In the genomic region with DNA sequence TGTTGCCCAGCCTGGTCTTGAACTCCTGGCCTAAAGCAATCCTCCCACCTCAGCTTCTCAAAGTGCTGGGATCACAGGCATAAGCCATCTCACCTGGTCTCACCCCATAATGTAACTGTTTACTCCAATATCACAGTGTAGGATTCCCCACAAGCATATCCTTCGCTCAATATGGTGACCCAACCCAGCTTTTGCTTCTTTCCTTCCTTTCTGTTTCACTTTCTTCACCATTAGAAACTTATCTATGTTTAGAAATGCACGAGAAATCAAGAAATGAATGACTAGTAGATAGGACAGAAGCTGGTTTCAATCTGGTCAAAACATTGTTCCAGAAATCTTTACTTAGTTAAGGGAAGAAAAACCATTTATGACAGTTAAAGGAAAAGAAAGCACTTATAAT, we compare ENCODE assay signal across 12 cellular contexts. TPM values are rescaled to one million over a fixed set of nuclear protein-coding genes. Genes with fewer than 3 reads are reported as not detected.
DNase-seq lines count a peak whose midpoint lies in the region; ATAC-seq, FAIRE-seq and TF ChIP-seq lines count a peak whose summit lies in the region.
"Had no signal": no experiment of that assay in that cellular context is flagged by ENCODE, and none has a peak within 500 bp of the region (broad histone marks: within the 10 kb centered on the region; RNA-seq: fewer than 3 reads in every experiment).

No MANE protein-coding gene starts in this region.

- no peaks in the 10 kb centered on the region for H3K27me3 Mint-ChIP-seq in CD4-positive, alpha-beta memory T cell
- no peaks in the 10 kb centered on the region for H3K27me3 Mint-ChIP-seq in astrocyte (ENCODE audit: low read depth, unreplicated experiment)

- peak overlapping the region in 1 of 2 donors; percentile 25 for H3K4me3 ChIP-seq in CD4-positive, alpha-beta memory T cell (ENCODE audit: low read length in 2 of 2)
- H3K4me3 ChIP-seq in astrocyte (ENCODE audit: insufficient read depth, low read depth, low read length) (no peak overlapping the region), aorta (ENCODE audit: low read length in 2 of 2) (no peak overlapping the region)

- H2AFZ ChIP-seq in astrocyte (ENCODE audit: low read depth, low read length): no peak overlapping the region

- peaks cover 66% of the 10 kb centered on the region for H4K20me1 ChIP-seq in astrocyte (ENCODE audit: insufficient read depth, low read length)

- peaks cover 58% of the 10 kb centered on the region for H3K4me1 ChIP-seq in CD4-positive, alpha-beta memory T cell (ENCODE audit: insufficient read depth, low read length)
- H3K4me1 ChIP-seq in astrocyte (ENCODE audit: insufficient read depth, low read length) (peaks cover 29% of the 10 kb centered on the region), aorta (ENCODE audit: control insufficient read depth in 1 of 2, insufficient read depth in 2 of 2, low read length in 2 of 2) (no peaks in the 10 kb centered on the region)

- 69 to 70% methylated on average over 2 of the region's 2 CpGs for WGBS in aorta, 2 donors

- H3K27me3 ChIP-seq in CD4-positive, alpha-beta memory T cell (ENCODE audit: insufficient read depth, low read length): no peaks in the 10 kb centered on the region
- H3K27me3 ChIP-seq in astrocyte (ENCODE audit: insufficient read depth, low read length) (no peaks in the 10 kb centered on the region), aorta (ENCODE audit: control insufficient read depth in 1 of 2, insufficient read depth in 2 of 2, low read length in 1 of 2) (no peaks in the 10 kb centered on the region)
- H3K27me3 ChIP-seq: foreskin keratinocyte had no signal

- peak overlapping the region; percentile 81 to 97 (median 93) for H3K27ac Mint-ChIP-seq in CD4-positive, alpha-beta memory T cell
- H3K27ac Mint-ChIP-seq in astrocyte (ENCODE audit: unreplicated experiment): no peak overlapping the region

- peak; percentile 80 for ATAC-seq in GM19467 (IDR thresholded peaks at IDR 0.05; ENCODE audit: unreplicated experiment)
- ATAC-seq in HG03342 (IDR thresholded peaks at IDR 0.05; ENCODE audit: unreplicated experiment): peak; percentile 82
- ATAC-seq in omental fat pad (ENCODE audit: low FRiP score): no peak
- no peak for ATAC-seq in aorta (ENCODE audit: low FRiP score)
- ATAC-seq: foreskin keratinocyte, PC-3 had no signal

- POLR2A ChIA-PET in CD4-positive, alpha-beta memory T cell (lab: Charles Lee; ENCODE audit: partially characterized antibody): interaction anchor here (1.0 to 1.6 kb wide), 6 partner anchors 9 to 24 kb away, joined by 3 to 9 read pairs (median 6); a partner anchor contains a TSS

- intact Hi-C loops in CD4-positive, alpha-beta memory T cell (cut with micrococcal nuclease): no loop called here
- intact Hi-C loops in aorta (cut with DNase I): no loop called here

- H3K36me3 ChIP-seq in CD4-positive, alpha-beta memory T cell (ENCODE audit: insufficient read depth, low read length): no peaks in the 10 kb centered on the region
- H3K36me3 ChIP-seq in astrocyte (ENCODE audit: insufficient read depth, low read length) (no peaks in the 10 kb centered on the region), aorta (ENCODE audit: control insufficient read depth in 1 of 2, insufficient read depth in 2 of 2, low read length in 1 of 2) (no peaks in the 10 kb centered on the region)

- FAIRE-seq in astrocyte (lab: Jason Lieb, UNC): peak; percentile 34

- TF ChIP-seq CTCF in astrocyte (IDR thresholded peaks at IDR 0.05; ENCODE audit: insufficient read depth, low read depth, low read length) (no peak), omental fat pad (IDR thresholded peaks at IDR 0.05) (no peak)

- H3K9me3 ChIP-seq in CD4-positive, alpha-beta memory T cell (ENCODE audit: control insufficient read depth in 1 of 2, low read length in 2 of 2): no peaks in the 10 kb centered on the region
- no peaks in the 10 kb centered on the region for H3K9me3 ChIP-seq in astrocyte (ENCODE audit: insufficient read depth, low read depth, low read length)
- no peaks in the 10 kb centered on the region for H3K9me3 ChIP-seq in aorta (ENCODE audit: control insufficient read depth, low read length)

- no peak overlapping the region for H3K9ac ChIP-seq in astrocyte (ENCODE audit: low read length)

- peaks cover 44 to 67% (median 54%) of the 10 kb centered on the region in 4 donors for H3K4me1 Mint-ChIP-seq in CD4-positive, alpha-beta memory T cell
- H3K4me1 Mint-ChIP-seq in astrocyte (ENCODE audit: low read depth, unreplicated experiment): peaks cover 39% of the 10 kb centered on the region

- no peak overlapping the region for H3K4me2 ChIP-seq in astrocyte (ENCODE audit: low read length)

- DNase-seq in CD4-positive, alpha-beta memory T cell: peak in 4 of 5 donors; percentile 32 to 59 (median 48)
- DNase-seq in astrocyte (ENCODE audit: low read depth): no peak
- no peak for DNase-seq in NCI-H1048 (lab: John Stamatoyannopoulos, UW)
- DNase-seq in omental fat pad (ENCODE audit: low spot score): no peak
- no peak for DNase-seq in activated CD4-positive, alpha-beta T cell treated with anti-CD3 and anti-CD28 coated beads for 4 hours
- DNase-seq in aorta: no peak
- DNase-seq: activated gamma-delta T cell treated with Interleukin-2 at 50 U/mL for 16 hours, foreskin keratinocyte, occipital lobe, PC-3 had no signal

- H3K27ac ChIP-seq in CD4-positive, alpha-beta memory T cell (ENCODE audit: low read depth, low read length): peak overlapping the region; percentile 50
- H3K27ac ChIP-seq in astrocyte (ENCODE audit: low read depth, low read length) (no peak overlapping the region), aorta (ENCODE audit: low read depth in 1 of 2, low read length in 2 of 2) (no peak overlapping the region)
- H3K27ac ChIP-seq: foreskin keratinocyte had no signal

- H3K4me3 Mint-ChIP-seq in CD4-positive, alpha-beta memory T cell: peak overlapping the region; percentile 77 to 92 (median 83)
- no peak overlapping the region for H3K4me3 Mint-ChIP-seq in astrocyte (ENCODE audit: unreplicated experiment)

- CTCF ChIA-PET in CD4-positive, alpha-beta memory T cell (lab: Charles Lee; ENCODE audit: partially characterized antibody): interaction anchor here (1.2 to 2.3 kb wide), 2 partner anchors 16 to 416 kb away, joined by 4 to 5 read pairs; no protein-coding TSS in a partner anchor

- H3K79me2 ChIP-seq in astrocyte (ENCODE audit: insufficient read depth, low read length): peaks cover 100% of the 10 kb centered on the region

- H3K9me3 Mint-ChIP-seq in CD4-positive, alpha-beta memory T cell: no peaks in the 10 kb centered on the region
- H3K9me3 Mint-ChIP-seq in astrocyte (ENCODE audit: unreplicated experiment): no peaks in the 10 kb centered on the region

- no peaks in the 10 kb centered on the region for H3K36me3 Mint-ChIP-seq in CD4-positive, alpha-beta memory T cell
- no peaks in the 10 kb centered on the region for H3K36me3 Mint-ChIP-seq in astrocyte (ENCODE audit: low read depth, unreplicated experiment)

RNA-seq across cellular contexts. Expression of a gene that starts 18.9 kb away (rescaled TPM):
- 10 to 100 TPM; 16.8 to 17.4 TPM for total RNA-seq in CD4-positive, alpha-beta memory T cell
- 10 to 100 TPM; 34.0 to 40.4 TPM for polyA plus RNA-seq in CD4-positive, alpha-beta memory T cell
- total RNA-seq in astrocyte (61.4 and 69.0 TPM in 2 replicates), omental fat pad (10 to 100 TPM in 1 of 4 donors, 1 to 10 TPM in 3; 5.1 to 17.7 (median 6.9) TPM), aorta (1 to 10 TPM; 8.6 to 8.7 TPM)
- 1 to 10 TPM; 2.6 to 9.9 TPM for polyA plus RNA-seq in aorta

Comparison
In these comparisons a context has a peak if more than half of its experiments do, and no peak if none do; other contexts are left out.
1. DNase-seq: peak in CD4-positive, alpha-beta memory T cell (4 of 5); none in astrocyte (single experiment), NCI-H1048 (single experiment), omental fat pad (single experiment), activated CD4-positive, alpha-beta T cell treated with anti-CD3 and anti-CD28 coated beads for 4 hours (0 of 2) and aorta (0 of 2).
2. ATAC-seq: peak in GM19467 (single experiment) and HG03342 (single experiment); none in omental fat pad (single experiment) and aorta (single experiment).